In the genomic region with DNA sequence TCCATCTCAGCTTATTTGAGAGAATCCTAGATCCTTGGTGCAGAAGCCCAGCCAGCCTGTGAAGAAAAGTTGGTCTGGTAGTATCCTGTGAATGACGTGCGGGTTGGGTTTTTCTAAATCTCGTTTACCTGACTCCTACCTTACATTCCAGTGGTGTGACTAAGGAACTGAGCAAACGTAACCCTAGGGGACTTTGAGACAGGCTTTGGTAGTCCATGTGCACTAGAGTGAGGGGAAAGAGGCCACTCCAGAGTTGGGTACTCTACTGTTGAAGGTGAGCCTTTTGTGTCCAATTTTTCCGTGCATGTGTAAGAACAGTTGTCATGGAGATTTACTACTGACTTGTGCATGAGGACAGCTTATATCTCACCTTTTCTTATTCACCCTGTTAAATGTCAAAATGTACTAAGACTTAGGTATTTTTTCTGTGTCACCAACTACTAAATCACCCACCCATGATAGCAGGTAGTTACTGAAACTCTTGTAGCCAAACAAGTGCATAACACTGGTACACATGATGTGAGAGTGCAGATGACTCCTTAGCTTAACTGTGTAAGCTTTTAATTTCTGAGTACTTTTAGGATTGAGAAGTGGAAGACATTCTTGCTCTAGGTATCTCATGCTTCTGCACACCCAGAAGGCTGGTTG, we compare ENCODE assay signal across 19 cellular contexts. TPM values are rescaled to one million over a fixed set of nuclear protein-coding genes. Genes with fewer than 3 reads are reported as not detected.
A peak's percentile ranks its signal among the peaks of the same experiment; 100 is the strongest.
DNase-seq lines count a peak whose midpoint lies in the region; ATAC-seq and TF ChIP-seq lines count a peak whose summit lies in the region.
"Had no signal": no experiment of that assay in that cellular context is flagged by ENCODE, and none has a peak within 500 bp of the region (broad histone marks: within the 10 kb centered on the region; RNA-seq: fewer than 3 reads in every experiment).

No MANE protein-coding gene starts in this region.

- no peak for TF ChIP-seq CTCF in activated CD8-positive, alpha-beta T cell treated with anti-CD3 and anti-CD28 coated beads for 36 hours (IDR thresholded peaks at IDR 0.05)

- no peaks in the 10 kb centered on the region for H3K27me3 Mint-ChIP-seq in activated CD4-positive, alpha-beta T cell treated with anti-CD3 and anti-CD28 coated beads for 36 hours
- no peaks in the 10 kb centered on the region for H3K27me3 Mint-ChIP-seq in activated CD4-positive, alpha-beta T cell treated with anti-CD3 and anti-CD28 coated beads, Interleukin-2, amount 10 ng/mL, durations not matched to agents 7 days and 5 days
- no peaks in the 10 kb centered on the region for H3K27me3 Mint-ChIP-seq in activated CD8-positive, alpha-beta T cell treated with anti-CD3 and anti-CD28 coated beads for 36 hours
- H3K27me3 Mint-ChIP-seq: naive thymus-derived CD8-positive, alpha-beta T cell had no signal

- ATAC-seq in activated CD4-positive, alpha-beta T cell treated with anti-CD3 and anti-CD28 coated beads for 36 hours, result peak; percentile 60
- no peak for ATAC-seq in activated CD8-positive, alpha-beta T cell treated with anti-CD3 and anti-CD28 coated beads for 36 hours
- ATAC-seq: body of pancreas; naive thymus-derived CD8-positive, alpha-beta T cell; Right ventricle myocardium inferior had no signal

- CTCF ChIA-PET in activated CD4-positive, alpha-beta T cell treated with anti-CD3 and anti-CD28 coated beads for 36 hours (lab: Charles Lee), result interaction anchor here (0.9 kb wide), 2 partner anchors 17 to 147 kb away, joined by 3 read pairs; no protein-coding TSS in a partner anchor
- CTCF ChIA-PET in activated CD4-positive, alpha-beta T cell treated with anti-CD3 and anti-CD28 coated beads, Interleukin-2, amount 10 ng/mL, durations not matched to agents 7 days and 5 days (lab: Charles Lee), result interaction anchor here (0.8 kb wide), 1 partner anchor 10 kb away, joined by 3 read pairs; no protein-coding TSS in a partner anchor
- CTCF ChIA-PET in activated CD8-positive, alpha-beta T cell treated with anti-CD3 and anti-CD28 coated beads for 36 hours (lab: Charles Lee), result interaction anchor here (0.6 to 3.0 kb wide), 7 partner anchors 8 to 149 kb away, joined by 3 to 13 read pairs (median 3); no protein-coding TSS in a partner anchor

- no peak overlapping the region for H3K4me3 ChIP-seq in HUES48 (ENCODE audit: low read depth, low read length)
- H3K4me3 ChIP-seq: BLaER1, body of pancreas, transverse colon had no signal

- peaks cover 93% of the 10 kb centered on the region for H3K36me3 ChIP-seq in HUES48 (ENCODE audit: control insufficient read depth, insufficient read depth, low read length)

- peaks cover 40% of the 10 kb centered on the region for H3K36me3 Mint-ChIP-seq in activated CD4-positive, alpha-beta T cell treated with anti-CD3 and anti-CD28 coated beads for 36 hours (ENCODE audit: low read depth)
- H3K36me3 Mint-ChIP-seq in activated CD4-positive, alpha-beta T cell treated with anti-CD3 and anti-CD28 coated beads, Interleukin-2, amount 10 ng/mL, durations not matched to agents 7 days and 5 days (ENCODE audit: low read depth), result peaks cover 50% of the 10 kb centered on the region
- peaks cover 29% of the 10 kb centered on the region for H3K36me3 Mint-ChIP-seq in activated CD8-positive, alpha-beta T cell treated with anti-CD3 and anti-CD28 coated beads for 36 hours (ENCODE audit: low read depth)

- H3K9me3 ChIP-seq in HUES48 (ENCODE audit: control insufficient read depth, insufficient read depth, low read length), result no peaks in the 10 kb centered on the region
- H3K9me3 ChIP-seq: BLaER1, body of pancreas, transverse colon had no signal

- intact Hi-C loops in activated CD4-positive, alpha-beta T cell treated with anti-CD3 and anti-CD28 coated beads for 36 hours (cut with DNase I, micrococcal nuclease), result no loop called here
- intact Hi-C loops in activated CD8-positive, alpha-beta T cell treated with anti-CD3 and anti-CD28 coated beads for 36 hours (cut with micrococcal nuclease), result no loop called here

- H3K9me3 Mint-ChIP-seq in activated CD4-positive, alpha-beta T cell treated with anti-CD3 and anti-CD28 coated beads for 36 hours (ENCODE audit: low read depth), result no peaks in the 10 kb centered on the region
- H3K9me3 Mint-ChIP-seq in activated CD4-positive, alpha-beta T cell treated with anti-CD3 and anti-CD28 coated beads, Interleukin-2, amount 10 ng/mL, durations not matched to agents 7 days and 5 days, result no peaks in the 10 kb centered on the region
- no peaks in the 10 kb centered on the region for H3K9me3 Mint-ChIP-seq in activated CD8-positive, alpha-beta T cell treated with anti-CD3 and anti-CD28 coated beads for 36 hours
- H3K9me3 Mint-ChIP-seq: naive thymus-derived CD8-positive, alpha-beta T cell had no signal

- no peaks in the 10 kb centered on the region for H3K27me3 ChIP-seq in HUES48 (ENCODE audit: control insufficient read depth, insufficient read depth, low read length)
- H3K27me3 ChIP-seq: BLaER1, body of pancreas, transverse colon had no signal

- no peak overlapping the region for H3K9ac ChIP-seq in HUES48 (ENCODE audit: low read depth, low read length)
- H3K9ac ChIP-seq: BLaER1 had no signal

- POLR2A ChIA-PET in activated CD4-positive, alpha-beta T cell treated with anti-CD3 and anti-CD28 coated beads for 36 hours (lab: Charles Lee), result no interaction called here
- POLR2A ChIA-PET in activated CD4-positive, alpha-beta T cell treated with anti-CD3 and anti-CD28 coated beads, Interleukin-2, amount 10 ng/mL, durations not matched to agents 7 days and 5 days (lab: Charles Lee), result no interaction called here
- POLR2A ChIA-PET in activated CD8-positive, alpha-beta T cell treated with anti-CD3 and anti-CD28 coated beads for 36 hours (lab: Charles Lee), result no interaction called here

- H3K4me1 ChIP-seq in HUES48 (ENCODE audit: control insufficient read depth, insufficient read depth, low read length), result no peaks in the 10 kb centered on the region
- H3K4me1 ChIP-seq: body of pancreas, transverse colon had no signal

- H3K4me3 Mint-ChIP-seq in activated CD4-positive, alpha-beta T cell treated with anti-CD3 and anti-CD28 coated beads for 36 hours, result no peak overlapping the region
- no peak overlapping the region for H3K4me3 Mint-ChIP-seq in activated CD4-positive, alpha-beta T cell treated with anti-CD3 and anti-CD28 coated beads, Interleukin-2, amount 10 ng/mL, durations not matched to agents 7 days and 5 days
- H3K4me3 Mint-ChIP-seq in activated CD8-positive, alpha-beta T cell treated with anti-CD3 and anti-CD28 coated beads for 36 hours, result no peak overlapping the region
- H3K4me3 Mint-ChIP-seq: naive thymus-derived CD8-positive, alpha-beta T cell had no signal

- no peak for DNase-seq in activated CD4-positive, alpha-beta T cell treated with anti-CD3 and anti-CD28 coated beads for 36 hours
- DNase-seq in activated CD4-positive, alpha-beta T cell treated with anti-CD3 and anti-CD28 coated beads, Interleukin-2, amount 10 ng/mL, durations not matched to agents 7 days and 5 days, result no peak
- DNase-seq in epithelial cell of prostate (ENCODE audit: low read depth, low spot score), result no peak
- peak; percentile 45 for DNase-seq in renal cortical epithelial cell (ENCODE audit: low read depth)
- no peak for DNase-seq in activated CD8-positive, alpha-beta T cell treated with anti-CD3 and anti-CD28 coated beads for 36 hours
- DNase-seq in stimulated activated CD4-positive, alpha-beta T cell treated with anti-CD3 and anti-CD28 coated beads, Interleukin-15, amount 100 ng/mL, for 24 hours, result no peak
- DNase-seq in putamen (ENCODE audit: low spot score), result no peak
- DNase-seq: 8988T; body of pancreas; naive thymus-derived CD8-positive, alpha-beta T cell; NCI-H1694; NCI-H226; posterior cingulate gyrus; small intestine; transverse colon; WERI-Rb-1 had no signal

- peaks cover 2% of the 10 kb centered on the region for H3K4me1 Mint-ChIP-seq in activated CD4-positive, alpha-beta T cell treated with anti-CD3 and anti-CD28 coated beads for 36 hours
- H3K4me1 Mint-ChIP-seq in activated CD4-positive, alpha-beta T cell treated with anti-CD3 and anti-CD28 coated beads, Interleukin-2, amount 10 ng/mL, durations not matched to agents 7 days and 5 days, result no peaks in the 10 kb centered on the region
- H3K4me1 Mint-ChIP-seq in activated CD8-positive, alpha-beta T cell treated with anti-CD3 and anti-CD28 coated beads for 36 hours (ENCODE audit: low read depth), result peaks cover 3% of the 10 kb centered on the region

- no peak overlapping the region for H3K27ac Mint-ChIP-seq in activated CD4-positive, alpha-beta T cell treated with anti-CD3 and anti-CD28 coated beads for 36 hours
- no peak overlapping the region for H3K27ac Mint-ChIP-seq in activated CD4-positive, alpha-beta T cell treated with anti-CD3 and anti-CD28 coated beads, Interleukin-2, amount 10 ng/mL, durations not matched to agents 7 days and 5 days
- H3K27ac Mint-ChIP-seq in activated CD8-positive, alpha-beta T cell treated with anti-CD3 and anti-CD28 coated beads for 36 hours, result no peak overlapping the region

- H3K27ac ChIP-seq in HUES48 (ENCODE audit: low read depth, low read length) (peak overlapping the region; percentile 22), epithelial cell of prostate (peak overlapping the region; percentile 13)
- H3K27ac ChIP-seq: BLaER1, body of pancreas, transverse colon, WERI-Rb-1 had no signal

RNA-seq across cellular contexts. Expression of gene PLCG1, which starts 26.3 kb away (rescaled TPM):
- 100 to 1,000 TPM; 185 to 230 TPM for total RNA-seq in activated CD4-positive, alpha-beta T cell treated with anti-CD3 and anti-CD28 coated beads for 36 hours
- total RNA-seq in activated CD4-positive, alpha-beta T cell treated with anti-CD3 and anti-CD28 coated beads, Interleukin-2, amount 10 ng/mL, durations not matched to agents 7 days and 5 days, result 100 to 1,000 TPM; 395 to 443 TPM
- 40.1 and 134 TPM in 2 replicates for total RNA-seq in renal cortical epithelial cell
- total RNA-seq in activated CD8-positive, alpha-beta T cell treated with anti-CD3 and anti-CD28 coated beads for 36 hours, result 100 to 1,000 TPM; 259 to 260 TPM
